9 cellular contexts compared by ENCODE assay signal in the genomic region with DNA sequence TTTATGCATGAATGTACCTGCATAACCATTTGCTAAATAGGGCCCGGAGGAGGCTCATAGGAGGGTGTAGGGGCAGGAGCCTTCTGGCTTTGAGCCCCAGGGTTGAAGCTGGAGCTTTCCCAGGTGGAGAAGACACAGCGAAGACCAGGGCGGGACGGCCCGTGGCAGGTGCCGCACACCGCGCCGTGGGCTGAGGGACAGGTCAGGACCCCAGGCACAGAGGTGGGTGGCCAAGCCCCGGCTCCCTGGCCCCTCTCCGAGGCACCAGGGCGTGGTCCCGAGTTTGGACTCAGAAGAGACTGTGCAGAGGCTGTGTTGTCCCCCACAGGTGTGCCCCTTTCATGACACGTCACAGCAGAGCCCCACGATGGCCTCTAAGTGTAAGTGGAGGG. TPM values are rescaled to one million over a fixed set of nuclear protein-coding genes. Genes with fewer than 3 reads are reported as not detected.
A peak's percentile ranks its signal among the peaks of the same experiment; 100 is the strongest.
DNase-seq lines count a peak whose midpoint lies in the region; ATAC-seq, FAIRE-seq and TF ChIP-seq lines count a peak whose summit lies in the region.
"Had no signal": no experiment of that assay in that cellular context is flagged by ENCODE, and none has a peak within 500 bp of the region (broad histone marks: within the 10 kb centered on the region; RNA-seq: fewer than 3 reads in every experiment).

No MANE protein-coding gene starts in this region.

- in situ Hi-C loops in GM12878 (cut with MboI): loop anchor here (5.0 to 10.0 kb wide), 2 partner anchors 231 to 559 kb away; no protein-coding TSS in a partner anchor

- POLR2A ChIA-PET in CD4-positive, alpha-beta T cell (lab: Charles Lee): no interaction called here
- POLR2A ChIA-PET in GM12878 (lab: Charles Lee): no interaction called here
- POLR2A ChIA-PET in naive thymus-derived CD8-positive, alpha-beta T cell (lab: Charles Lee): no interaction called here

- SMC1A ChIA-PET in GM12878 (lab: Charles Lee; ENCODE audit: uncharacterized antibody, unreplicated experiment): interaction anchor here (0.9 kb wide), 1 partner anchor 86 kb away, joined by 3 read pairs; no protein-coding TSS in a partner anchor

- H3K4me2 ChIP-seq in GM12878 (ENCODE audit: control insufficient read depth, insufficient read depth): peak overlapping the region; percentile 60; the same call in 1 of the 2 replicates

- peak overlapping the region; percentile 89 for H3K27ac Mint-ChIP-seq in CD4-positive, alpha-beta T cell
- peak overlapping the region in 6 of 10 donors; percentile 11 to 82 (median 52) for H3K27ac Mint-ChIP-seq in naive thymus-derived CD8-positive, alpha-beta T cell
- H3K27ac Mint-ChIP-seq: activated T-helper 2 cell treated with anti-CD3 and anti-CD28 coated beads, Interferon-gamma antibody, Interleukin-2, Interleukin-4, amounts not matched to agents 10 μg/mL and 5 μg/mL and 100 μg/mL, durations not matched to agents 14 hours and 24 hours and 36 hours had no signal

- no peak overlapping the region for H3K27ac ChIP-seq in CD4-positive, alpha-beta T cell (ENCODE audit: low read depth, low read length)
- H3K27ac ChIP-seq in GM12878 (ENCODE audit: control insufficient read depth, insufficient read depth): no peak overlapping the region

- no peak for TF ChIP-seq CTCF in CD4-positive, alpha-beta T cell (IDR thresholded peaks at IDR 0.05)
- TF ChIP-seq CTCF in GM12878 (IDR thresholded peaks at IDR 0.05 in 2 of 3, conservative IDR thresholded peaks at IDR 0.05 in 1 of 3; ENCODE audit: control insufficient read depth in 2 of 3, extremely low read depth in 1 of 3, insufficient read depth in 1 of 3, low read depth in 3 of 3, low read length in 3 of 3): no peak
- TF ChIP-seq CTCF in omental fat pad (IDR thresholded peaks at IDR 0.05): no peak

- H2AFZ ChIP-seq in GM12878 (ENCODE audit: control insufficient read depth, low read depth, low read length): peak overlapping the region; percentile 78

- peaks cover 29% of the 10 kb centered on the region for H3K4me1 Mint-ChIP-seq in CD4-positive, alpha-beta T cell (ENCODE audit: low read depth)
- H3K4me1 Mint-ChIP-seq in naive thymus-derived CD8-positive, alpha-beta T cell: peaks cover 7 to 25% (median 18%) of the 10 kb centered on the region in 4 donors

- H3K9me3 ChIP-seq in CD4-positive, alpha-beta T cell (ENCODE audit: control insufficient read depth, low read length): no peaks in the 10 kb centered on the region
- H3K9me3 ChIP-seq in GM12878 (replicated peaks; ENCODE audit: control insufficient read depth, insufficient read depth, low read length): no peaks in the 10 kb centered on the region

- RAD21 ChIA-PET in GM12878 (lab: Charles Lee; ENCODE audit: unreplicated experiment): interaction anchor here (0.7 to 1.0 kb wide), 2 partner anchors 66 to 118 kb away, joined by 3 to 4 read pairs; no protein-coding TSS in a partner anchor

- no peaks in the 10 kb centered on the region for H3K79me2 ChIP-seq in GM12878 (ENCODE audit: control insufficient read depth, insufficient read depth, low read length)

- 35% methylated on average over 7 of the region's 15 CpGs for WGBS in GM12878 (ENCODE audit: insufficient coverage, insufficient replicate concordance, low lambda C conversion rate, missing lambda C conversion rate)

- H3K36me3 ChIP-seq in GM12878 (ENCODE audit: control insufficient read depth in 2 of 2, insufficient read depth in 2 of 2, low read length in 1 of 2): no peaks in the 10 kb centered on the region

- no peak for DNase-seq in CD4-positive, alpha-beta T cell
- DNase-seq in GM12878 (ENCODE audit: low read depth, low spot score) (no peak), CD1c-positive myeloid dendritic cell (ENCODE audit: extremely low spot score) (no peak), NCI-H2227 (lab: John Stamatoyannopoulos, UW; ENCODE audit: unreplicated experiment) (no peak), omental fat pad (ENCODE audit: low spot score) (no peak)
- no peak for DNase-seq in naive thymus-derived CD8-positive, alpha-beta T cell
- DNase-seq in activated CD4-positive, CD25-positive, alpha-beta regulatory T cell (lab: John Stamatoyannopoulos, UW): no peak

- FAIRE-seq in GM12878 (lab: Jason Lieb, UNC): no peak

- H3K9me3 Mint-ChIP-seq in CD4-positive, alpha-beta T cell: no peaks in the 10 kb centered on the region
- no peaks in the 10 kb centered on the region for H3K9me3 Mint-ChIP-seq in naive thymus-derived CD8-positive, alpha-beta T cell
- H3K9me3 Mint-ChIP-seq: activated T-helper 2 cell treated with anti-CD3 and anti-CD28 coated beads, Interferon-gamma antibody, Interleukin-2, Interleukin-4, amounts not matched to agents 10 μg/mL and 5 μg/mL and 100 μg/mL, durations not matched to agents 14 hours and 24 hours and 36 hours had no signal

- CTCF ChIA-PET in CD4-positive, alpha-beta T cell (lab: Charles Lee): no interaction called here
- CTCF ChIA-PET in GM12878 (lab: Yijun Ruan, JAX): interaction anchor here (0.6 to 1.0 kb wide), 5 partner anchors 70 to 259 kb away, joined by 3 read pairs; no protein-coding TSS in a partner anchor

- no peak overlapping the region for H3K4me3 Mint-ChIP-seq in CD4-positive, alpha-beta T cell
- H3K4me3 Mint-ChIP-seq in naive thymus-derived CD8-positive, alpha-beta T cell: peak overlapping the region in 1 of 10 donors; percentile 40

- H3K4me1 ChIP-seq in GM12878 (ENCODE audit: control insufficient read depth, insufficient read depth, low read length): peaks cover 7% of the 10 kb centered on the region; the same call in 1 of the 2 replicates

- no peak for TF ChIP-seq RAD21 in GM12878 (IDR thresholded peaks at IDR 0.05; ENCODE audit: insufficient read depth, low read depth, low read length)

- intact Hi-C loops in CD4-positive, alpha-beta T cell (cut with DNase I, micrococcal nuclease): loop anchor here (1.0 to 10.0 kb wide), 9 partner anchors 57 to 551 kb away; partner anchors contain the start of genes INPP5A (in 2 of the 2), PPP2R2D (in 1 of the 2) and PWWP2B (in 1 of the 2)
- intact Hi-C loops in GM12878 (cut with micrococcal nuclease; ENCODE audit: unreplicated experiment): loop anchor here (1.0 to 5.0 kb wide), 2 partner anchors 56 to 230 kb away; partner anchors contain the start of gene PWWP2B

- no peak overlapping the region for H3K4me3 ChIP-seq in GM12878

- H4K20me1 ChIP-seq in GM12878 (ENCODE audit: control insufficient read depth, insufficient read depth): no peaks in the 10 kb centered on the region

- TF ChIP-seq EP300 in GM12878 (IDR thresholded peaks at IDR 0.05; ENCODE audit: borderline replicate concordance in 1 of 2, control insufficient read depth in 1 of 2, low read depth in 2 of 2, low read length in 2 of 2): no peak

- no peaks in the 10 kb centered on the region for H3K27me3 Mint-ChIP-seq in CD4-positive, alpha-beta T cell
- no peaks in the 10 kb centered on the region for H3K27me3 Mint-ChIP-seq in naive thymus-derived CD8-positive, alpha-beta T cell

- BruUV-seq in GM12878 (replicated peaks; lab: Mats Ljungman, UMichigan): no TSS peak

- ATAC-seq in CD4-positive, alpha-beta T cell (ENCODE audit: poor library complexity): no peak
- ATAC-seq in HG02840 (IDR thresholded peaks at IDR 0.05; ENCODE audit: low FRiP score, unreplicated experiment): peak; percentile 7
- peak; percentile 34; the same call in 2 of the 3 replicates for ATAC-seq in GM12878
- ATAC-seq in naive thymus-derived CD8-positive, alpha-beta T cell: peak in 1 of 2 donors; percentile 25
- no peak for ATAC-seq in omental fat pad (ENCODE audit: low FRiP score)

- no peak overlapping the region for H3K9ac ChIP-seq in GM12878 (ENCODE audit: control insufficient read depth, insufficient read depth, low read length)

- TF ChIP-seq POLR2A in GM12878 (IDR thresholded peaks at IDR 0.05; ENCODE audit: low read depth, low read length): no peak

- H3K27me3 ChIP-seq in CD4-positive, alpha-beta T cell (ENCODE audit: control insufficient read depth, insufficient read depth, low read length): no peaks in the 10 kb centered on the region
- H3K27me3 ChIP-seq in GM12878 (replicated peaks in 1 of 2; ENCODE audit: control insufficient read depth in 2 of 2, insufficient read depth in 2 of 2, low read length in 1 of 2): no peaks in the 10 kb centered on the region

- H3K36me3 Mint-ChIP-seq in CD4-positive, alpha-beta T cell (ENCODE audit: low read depth): no peaks in the 10 kb centered on the region
- H3K36me3 Mint-ChIP-seq in naive thymus-derived CD8-positive, alpha-beta T cell: no peaks in the 10 kb centered on the region

TF ChIP-seq in GM12878, 131 proteins besides CTCF, POLR2A, EP300 and RAD21:
- TF ChIP-seq ESRRA (IDR thresholded peaks at IDR 0.05; ENCODE audit: low read length) (no peak), KLF5 (IDR thresholded peaks at IDR 0.05; ENCODE audit: partially characterized antibody) (no peak), MYC (IDR thresholded peaks at IDR 0.05; ENCODE audit: insufficient read depth, insufficient read length, insufficient replicate concordance, low read length, severe bottlenecking) (no peak)

RNA-seq across cellular contexts. Expression of gene PWWP2B, which starts 56.5 kb away (rescaled TPM):
- total RNA-seq in CD4-positive, alpha-beta T cell: 10 to 100 TPM; 19.2 to 19.6 TPM
- 0.44 and 0.90 TPM in 2 replicates for total RNA-seq in GM12878 (2013; cell fraction: nucleolus; rRNA removed)
- total RNA-seq in GM12878 (2014; rRNA removed) (0.38 and 0.56 TPM in 2 replicates), GM12878 (2014; rRNA removed; fragmentation: Illumina TruSeq; extraction: Trizol) (0.04 TPM in 1 of 2 replicates, not detected in the other), GM12878 (2021) (0.72 and 0.87 TPM in 2 replicates), omental fat pad (10 to 100 TPM in 3 of 4 donors, 1 to 10 TPM in 1; 6.0 to 24.4 (median 12.2) TPM)
- polyA plus RNA-seq in GM12878 (2011; ENCODE audit: low read depth): not detected
- polyA plus RNA-seq in GM12878 (2011; rRNA removed) (not detected in 2 replicates), GM12878 (2014; fragmentation: Illumina TruSeq; extraction: Trizol) (0.04 TPM in 1 of 2 replicates, not detected in the other), GM12878 (2014; fragmentation: Nextera tagmentation; extraction: Ambion mirVana) (not detected), GM12878 (2014; rRNA removed) (0.30 and 0.59 TPM in 2 replicates), GM12878 (2016; fragmentation: Nextera tagmentation; extraction: Ambion mirVana) (under 1 TPM in 1 of 2 experiments, not detected in 1; 0.14 TPM)
- polyA plus RNA-seq in GM12878 (2011; cell fraction: cytosol; rRNA removed): 0.03 TPM in 1 of 2 replicates, not detected in the other
- polyA plus RNA-seq in GM12878 (2011; cell fraction: nucleus; rRNA removed): not detected in 2 replicates
- 0.22 and 0.49 TPM in 2 replicates for polyA plus RNA-seq in GM12878 (2012)
- not detected in 2 replicates for polyA minus RNA-seq in GM12878 (2011; rRNA and poly(A)+ RNA removed)
- 0.67 TPM in 1 of 2 replicates, not detected in the other for polyA minus RNA-seq in GM12878 (2011; cell fraction: cytosol; rRNA and poly(A)+ RNA removed)
- not detected in 2 replicates for polyA minus RNA-seq in GM12878 (2011; cell fraction: nucleus; rRNA and poly(A)+ RNA removed)
- 10 to 100 TPM in 1 of 2 experiments, 1 to 10 TPM in 1; 9.1 to 10.2 TPM for total RNA-seq in naive thymus-derived CD8-positive, alpha-beta T cell
- polyA plus RNA-seq in naive thymus-derived CD8-positive, alpha-beta T cell: 1 to 10 TPM; 1.2 to 2.9 (median 1.9) TPM

Comparison
In these comparisons a context has a peak if more than half of its experiments do, and no peak if none do; other contexts are left out.
1. ATAC-seq: peak in HG02840 (single experiment) and GM12878 (single experiment); none in CD4-positive, alpha-beta T cell (single experiment) and omental fat pad (single experiment).